24 cellular contexts compared by ENCODE assay signal in the genomic region with DNA sequence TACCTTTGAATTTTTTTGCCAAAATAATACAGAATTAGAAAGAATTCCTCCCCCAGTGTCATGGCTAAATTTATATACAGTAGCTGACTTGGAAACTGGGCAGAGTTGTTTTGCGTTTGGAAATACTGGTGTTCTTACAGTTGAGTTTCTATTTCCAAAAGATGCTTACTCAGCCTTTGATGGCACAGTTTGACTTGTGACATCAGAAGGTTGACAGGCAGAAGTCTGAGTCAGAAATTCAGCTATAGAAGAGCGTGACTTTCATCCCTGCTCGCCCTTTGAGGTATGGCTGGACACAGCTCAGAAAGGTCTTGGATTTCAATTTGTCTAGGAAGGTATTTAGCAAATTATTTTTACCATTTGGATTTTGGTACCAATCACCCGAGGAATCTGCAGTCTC.
"Had no signal": no experiment of that assay in that cellular context is flagged by ENCODE, and none has a peak within 500 bp of the region (broad histone marks: within the 10 kb centered on the region; RNA-seq: fewer than 3 reads in every experiment).

No MANE protein-coding gene starts in this region.

- H3K27me3 ChIP-seq: brain microvascular endothelial cell, esophagus muscularis mucosa, ovary, sigmoid colon, tibial nerve had no signal

- H3K27ac Mint-ChIP-seq: activated CD4-positive, alpha-beta memory T cell treated with anti-CD3 and anti-CD28 coated beads, Interleukin-2, amount 10 ng/mL, durations not matched to agents 7 days and 5 days; activated CD8-positive, alpha-beta memory T cell treated with anti-CD3 and anti-CD28 coated beads, Interleukin-2, amount 10 ng/mL, durations not matched to agents 7 days and 5 days; activated naive CD8-positive, alpha-beta T cell treated with anti-CD3 and anti-CD28 coated beads, Interleukin-2, amount 10 ng/mL, durations not matched to agents 7 days and 5 days; activated T-helper 2 cell treated with anti-CD3 and anti-CD28 coated beads, Interferon-gamma antibody, Interleukin-2, Interleukin-4, amounts not matched to agents 10 μg/mL and 5 μg/mL and 100 μg/mL, durations not matched to agents 14 hours and 24 hours and 36 hours; T-helper 2 cell treated with Interferon-gamma antibody and Interleukin-4, amounts not matched to agents 5 μg/mL and 100 μg/mL, for 36 hours had no signal

- H3K27me3 Mint-ChIP-seq: activated CD4-positive, alpha-beta memory T cell treated with anti-CD3 and anti-CD28 coated beads, Interleukin-2, amount 10 ng/mL, durations not matched to agents 7 days and 5 days; activated CD8-positive, alpha-beta memory T cell treated with anti-CD3 and anti-CD28 coated beads, Interleukin-2, amount 10 ng/mL, durations not matched to agents 7 days and 5 days; activated naive CD8-positive, alpha-beta T cell treated with anti-CD3 and anti-CD28 coated beads, Interleukin-2, amount 10 ng/mL, durations not matched to agents 7 days and 5 days; central memory CD8-positive, alpha-beta T cell had no signal

- H3K27ac ChIP-seq: brain microvascular endothelial cell, ovary had no signal

- H3K4me3 ChIP-seq: esophagus muscularis mucosa, ovary, sigmoid colon, tibial nerve had no signal

- ATAC-seq: activated CD8-positive, alpha-beta memory T cell treated with anti-CD3 and anti-CD28 coated beads, Interleukin-2, amount 10 ng/mL, durations not matched to agents 7 days and 5 days; left ventricle myocardium superior had no signal

- H3K36me3 Mint-ChIP-seq: activated CD8-positive, alpha-beta memory T cell treated with anti-CD3 and anti-CD28 coated beads, Interleukin-2, amount 10 ng/mL, durations not matched to agents 7 days and 5 days had no signal

- DNase-seq: activated CD4-positive, alpha-beta memory T cell treated with anti-CD3 and anti-CD28 coated beads, Interleukin-2, amount 10 ng/mL, durations not matched to agents 7 days and 5 days; activated CD4-positive, alpha-beta T cell treated with anti-CD3 and anti-CD28 coated beads for 48 hours; activated CD4-positive, CD25-positive, alpha-beta regulatory T cell; activated CD8-positive, alpha-beta memory T cell treated with anti-CD3 and anti-CD28 coated beads, Interleukin-2, amount 10 ng/mL, durations not matched to agents 7 days and 5 days; activated naive CD4-positive, alpha-beta T cell treated with Interleukin-2 at 50 U/mL for 16 hours; activated naive CD8-positive, alpha-beta T cell treated with anti-CD3 and anti-CD28 coated beads, Interleukin-2, amount 10 ng/mL, durations not matched to agents 7 days and 5 days; activated T-cell treated with anti-CD3 and anti-CD28 coated beads, Interleukin-2, amount 50 U/mL, for 1 hour; amygdala; brain microvascular endothelial cell; cortex of kidney; effector CD4-positive, alpha-beta T cell; left ventricle myocardium superior; ovary; sigmoid colon; stimulated activated CD4-positive, alpha-beta T cell treated with anti-CD3 and anti-CD28 coated beads, Interleukin-12 subunit alpha, Interleukin-12 subunit beta, amount 100 ng/mL, for 4 hours; stimulated activated CD4-positive, alpha-beta T cell treated with anti-CD3 and anti-CD28 coated beads, Interleukin-1b, Interleukin-23, amount 100 ng/mL, for 48 hours; stimulated activated CD8-positive, alpha-beta memory T cell treated with anti-CD3 and anti-CD28 coated beads, Interleukin-4, amount 100 ng/mL, for 48 hours; stimulated activated naive CD4-positive, alpha-beta T cell had no signal

- H3K9me3 ChIP-seq: esophagus muscularis mucosa, ovary, sigmoid colon, tibial nerve had no signal

- H3K36me3 ChIP-seq: ovary, sigmoid colon had no signal

- H3K9me3 Mint-ChIP-seq: activated CD4-positive, alpha-beta memory T cell treated with anti-CD3 and anti-CD28 coated beads, Interleukin-2, amount 10 ng/mL, durations not matched to agents 7 days and 5 days; activated naive CD8-positive, alpha-beta T cell treated with anti-CD3 and anti-CD28 coated beads, Interleukin-2, amount 10 ng/mL, durations not matched to agents 7 days and 5 days; activated T-helper 2 cell treated with anti-CD3 and anti-CD28 coated beads, Interferon-gamma antibody, Interleukin-2, Interleukin-4, amounts not matched to agents 10 μg/mL and 5 μg/mL and 100 μg/mL, durations not matched to agents 14 hours and 24 hours and 36 hours; central memory CD8-positive, alpha-beta T cell; neural crest cell; T-helper 2 cell treated with Interferon-gamma antibody and Interleukin-4, amounts not matched to agents 5 μg/mL and 100 μg/mL, for 36 hours had no signal

- H3K4me1 Mint-ChIP-seq: activated CD4-positive, alpha-beta memory T cell treated with anti-CD3 and anti-CD28 coated beads, Interleukin-2, amount 10 ng/mL, durations not matched to agents 7 days and 5 days; activated CD8-positive, alpha-beta memory T cell treated with anti-CD3 and anti-CD28 coated beads, Interleukin-2, amount 10 ng/mL, durations not matched to agents 7 days and 5 days; activated naive CD8-positive, alpha-beta T cell treated with anti-CD3 and anti-CD28 coated beads, Interleukin-2, amount 10 ng/mL, durations not matched to agents 7 days and 5 days; central memory CD8-positive, alpha-beta T cell had no signal

- H3K4me3 Mint-ChIP-seq: activated CD4-positive, alpha-beta memory T cell treated with anti-CD3 and anti-CD28 coated beads, Interleukin-2, amount 10 ng/mL, durations not matched to agents 7 days and 5 days; activated CD8-positive, alpha-beta memory T cell treated with anti-CD3 and anti-CD28 coated beads, Interleukin-2, amount 10 ng/mL, durations not matched to agents 7 days and 5 days; activated naive CD8-positive, alpha-beta T cell treated with anti-CD3 and anti-CD28 coated beads, Interleukin-2, amount 10 ng/mL, durations not matched to agents 7 days and 5 days; central memory CD8-positive, alpha-beta T cell; neural crest cell; T-helper 2 cell treated with Interferon-gamma antibody and Interleukin-4, amounts not matched to agents 5 μg/mL and 100 μg/mL, for 36 hours had no signal
